In genomic region chr9:133149130-133150015, GRCh38 we compare ENCODE assay signal across 8 cellular contexts. TPM values are rescaled to one million over a fixed set of nuclear protein-coding genes. Genes with fewer than 3 reads are reported as not detected.
DNase-seq lines count a peak whose midpoint lies in the region; ATAC-seq and TF ChIP-seq lines count a peak whose summit lies in the region.

No MANE protein-coding gene starts in this region.

- H3K36me3 Mint-ChIP-seq in T-helper 17 cell (ENCODE audit: low read depth) = no peaks in the 10 kb centered on the region

- no peaks in the 10 kb centered on the region for H3K27me3 ChIP-seq in ascending aorta
- H3K27me3 ChIP-seq in hepatocyte = no peaks in the 10 kb centered on the region

- peak overlapping the region; percentile 84 for H3K4me2 ChIP-seq in hepatocyte

- peak overlapping the region; percentile 81 to 84 for H3K4me3 ChIP-seq in ascending aorta
- peak overlapping the region; percentile 10 for H3K4me3 ChIP-seq in hepatocyte

- peaks cover 34% of the 10 kb centered on the region for H3K79me2 ChIP-seq in hepatocyte

- H3K4me1 ChIP-seq in ascending aorta (peaks cover 6 to 23% of the 10 kb centered on the region in 2 donors), hepatocyte (ENCODE audit: insufficient read depth) (peaks cover 20% of the 10 kb centered on the region)

- DNase-seq in NCI-H1436 (lab: John Stamatoyannopoulos, UW) (peak; percentile 87), NCI-H1436 treated with DMSO at 0.1 percent for 48 hours (lab: John Stamatoyannopoulos, UW) (no peak), NCI-H1105 treated with DMSO at 0.1 percent for 48 hours (lab: John Stamatoyannopoulos, UW) (peak; percentile 83), T-helper 17 cell (peak; percentile 67 to 78 (median 74)), ascending aorta (ENCODE audit: low spot score in 2 of 2) (peak; percentile 77 to 94), hepatocyte (ENCODE audit: low spot score) (peak; percentile 97), retina (peak; percentile 96)

- WGBS in hepatocyte (ENCODE audit: low lambda C conversion rate, missing lambda C conversion rate) = 4% methylated on average over 45 of the region's 95 CpGs

- H3K36me3 ChIP-seq in ascending aorta (no peaks in the 10 kb centered on the region), hepatocyte (replicated peaks; ENCODE audit: insufficient read depth, low read depth) (no peaks in the 10 kb centered on the region)

- H2AFZ ChIP-seq in hepatocyte = peak overlapping the region; percentile 65

- H3K4me3 Mint-ChIP-seq in T-helper 17 cell = peak overlapping the region; percentile 87

- intact Hi-C loops in ascending aorta (cut with DNase I) = loop anchor here (1.0 to 10.0 kb wide), 3 partner anchors 28 to 205 kb away; partner anchors contain the start of genes GTF3C5, RALGDS and TSC1

- no peaks in the 10 kb centered on the region for H3K9me2 ChIP-seq in hepatocyte (replicated peaks; ENCODE audit: insufficient read depth)

- peak in 2 of 3 experiments; percentile 24 to 37 for TF ChIP-seq CTCF in ascending aorta (IDR thresholded peaks at IDR 0.05)
- TF ChIP-seq CTCF in hepatocyte (IDR thresholded peaks at IDR 0.05; ENCODE audit: poor library complexity) = peak; percentile 34

- H3K9me3 ChIP-seq in T-helper 17 cell (ENCODE audit: control insufficient read depth, low read length, poor library complexity, severe bottlenecking) (no peaks in the 10 kb centered on the region), ascending aorta (no peaks in the 10 kb centered on the region), hepatocyte (ENCODE audit: low read depth) (no peaks in the 10 kb centered on the region)

- peak overlapping the region; percentile 100 for H3K27ac Mint-ChIP-seq in T-helper 17 cell

- ATAC-seq in HG02763 (IDR thresholded peaks at IDR 0.05; ENCODE audit: unreplicated experiment) = peak; percentile 58
- ATAC-seq in T-helper 17 cell = peak; percentile 60

- peak overlapping the region; percentile 72 to 83 for H3K27ac ChIP-seq in ascending aorta
- peak overlapping the region; percentile 94 for H3K27ac ChIP-seq in hepatocyte

- peaks cover 15% of the 10 kb centered on the region for H4K20me1 ChIP-seq in hepatocyte (ENCODE audit: insufficient read depth, poor library complexity, severe bottlenecking)

- no peaks in the 10 kb centered on the region for H3K27me3 Mint-ChIP-seq in T-helper 17 cell

- peaks cover 24% of the 10 kb centered on the region for H3K4me1 Mint-ChIP-seq in T-helper 17 cell

RNA-seq across cellular contexts. Expression of gene GBGT1, which starts 14.3 kb away (rescaled TPM):
- total RNA-seq in T-helper 17 cell = 1 to 10 TPM; 2.2 to 2.3 TPM
- 13.4 TPM for total RNA-seq in ascending aorta
- total RNA-seq in hepatocyte = 10.1 and 15.5 TPM in 2 replicates
- 4.0 and 5.8 TPM in 2 replicates for polyA plus RNA-seq in hepatocyte

RNA-seq across cellular contexts. Expression of gene RALGDS, which starts 28.3 kb away (rescaled TPM):
- total RNA-seq in T-helper 17 cell (100 to 1,000 TPM; 150 to 236 TPM), ascending aorta (53.9 TPM), hepatocyte (26.9 and 30.9 TPM in 2 replicates)
- polyA plus RNA-seq in hepatocyte = 48.0 and 51.7 TPM in 2 replicates

RNA-seq across cellular contexts. Expression of gene OBP2B, which starts 59.7 kb away (rescaled TPM):
- total RNA-seq in T-helper 17 cell = not detected
- total RNA-seq in ascending aorta = not detected
- total RNA-seq in hepatocyte = not detected in 2 replicates
- polyA plus RNA-seq in hepatocyte = not detected in 2 replicates
